ENCODE assay signal across 8 cellular contexts in the genomic region with DNA sequence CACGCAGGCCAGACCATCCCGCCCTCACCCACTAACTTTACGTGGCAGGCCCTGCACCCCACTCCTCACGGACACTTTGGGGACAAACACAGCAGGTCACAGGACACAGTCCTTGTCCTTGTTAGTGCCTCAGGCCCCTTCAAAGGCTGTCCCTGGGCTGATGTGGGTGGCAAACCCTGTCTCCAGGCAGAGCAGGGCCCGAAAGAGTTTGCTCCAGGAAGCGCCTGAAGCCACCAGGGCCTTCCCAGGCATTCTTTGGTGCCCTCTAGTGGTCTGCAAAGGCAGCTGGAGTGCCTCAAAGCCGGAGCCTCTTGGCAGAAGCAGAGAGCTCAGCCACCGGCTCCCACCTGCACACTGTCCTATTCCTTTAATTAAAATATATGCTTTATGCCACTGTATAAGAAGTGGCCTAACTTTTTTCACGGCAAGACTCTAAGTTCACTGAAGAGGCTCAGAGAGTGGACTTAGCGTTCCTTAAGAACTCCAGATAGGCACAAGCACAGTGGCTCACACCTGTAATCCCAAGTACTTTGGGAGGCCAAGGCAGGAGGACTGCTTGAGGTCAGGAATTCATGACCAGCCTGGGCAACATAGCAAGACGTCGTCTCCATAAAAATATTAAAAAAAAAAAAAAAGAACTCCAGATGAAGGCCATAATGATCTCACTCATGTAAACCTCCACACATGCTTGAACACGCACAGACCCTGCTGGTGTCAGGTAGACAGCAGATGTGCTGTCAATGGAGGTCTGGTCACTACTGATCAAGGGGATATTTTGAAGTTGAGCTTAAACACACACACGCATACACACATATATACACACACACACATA. TPM values are rescaled to one million over a fixed set of nuclear protein-coding genes. Genes with fewer than 3 reads are reported as not detected.
A peak's percentile ranks its signal among the peaks of the same experiment; 100 is the strongest.
DNase-seq lines count a peak whose midpoint lies in the region; ATAC-seq and TF ChIP-seq lines count a peak whose summit lies in the region.

No MANE protein-coding gene starts in this region.

- no peak overlapping the region for H3K4me2 ChIP-seq in neural progenitor cell

- ATAC-seq in RWPE2 (ENCODE audit: low read depth) = peak; percentile 42
- no peak for ATAC-seq in GM21381 (IDR thresholded peaks at IDR 0.05; ENCODE audit: unreplicated experiment)

- H3K9me3 Mint-ChIP-seq in neural progenitor cell = no peaks in the 10 kb centered on the region
- H3K9me3 Mint-ChIP-seq in stimulated activated naive CD8-positive, alpha-beta T cell treated with anti-CD3 and anti-CD28 coated beads, Interleukin-15, Interleukin-2, amounts not matched to agents 100 ng/mL and 50 ng/mL, for 24 hours = no peaks in the 10 kb centered on the region

- H3K4me1 Mint-ChIP-seq in neural progenitor cell = no peaks in the 10 kb centered on the region
- peaks cover 30% of the 10 kb centered on the region for H3K4me1 Mint-ChIP-seq in stimulated activated naive CD8-positive, alpha-beta T cell treated with anti-CD3 and anti-CD28 coated beads, Interleukin-15, Interleukin-2, amounts not matched to agents 100 ng/mL and 50 ng/mL, for 24 hours (ENCODE audit: low read depth)

- no peak overlapping the region for H2AFZ ChIP-seq in neural progenitor cell (replicated peaks)

- no peak overlapping the region for H3K9ac ChIP-seq in neural progenitor cell

- no peaks in the 10 kb centered on the region for H3K27me3 ChIP-seq in RWPE2 (ENCODE audit: insufficient read depth, poor library complexity, severe bottlenecking)
- no peaks in the 10 kb centered on the region for H3K27me3 ChIP-seq in neural progenitor cell

- no peaks in the 10 kb centered on the region for H3K9me3 ChIP-seq in RWPE2 (ENCODE audit: severe bottlenecking)
- H3K9me3 ChIP-seq in neural progenitor cell (ENCODE audit: low read depth) = no peaks in the 10 kb centered on the region

- H3K4me3 Mint-ChIP-seq in neural progenitor cell = no peak overlapping the region
- H3K4me3 Mint-ChIP-seq in stimulated activated naive CD8-positive, alpha-beta T cell treated with anti-CD3 and anti-CD28 coated beads, Interleukin-15, Interleukin-2, amounts not matched to agents 100 ng/mL and 50 ng/mL, for 24 hours = no peak overlapping the region

- no peaks in the 10 kb centered on the region for H4K20me1 ChIP-seq in neural progenitor cell (ENCODE audit: low read depth)

- H3K27ac ChIP-seq in RWPE2 (ENCODE audit: poor library complexity, severe bottlenecking) = peak overlapping the region; percentile 91
- H3K27ac ChIP-seq in neural progenitor cell = no peak overlapping the region

- no peak overlapping the region for H3K4me3 ChIP-seq in RWPE2 (ENCODE audit: severe bottlenecking)
- H3K4me3 ChIP-seq in fibroblast of the aortic adventitia (ENCODE audit: low read depth, low read length) = no peak overlapping the region
- no peak overlapping the region for H3K4me3 ChIP-seq in neural progenitor cell

- TF ChIP-seq CTCF in RWPE2 (IDR thresholded peaks at IDR 0.05; ENCODE audit: poor library complexity, severe bottlenecking) (peak; percentile 97), fibroblast of the aortic adventitia (IDR thresholded peaks at IDR 0.05; ENCODE audit: insufficient read depth, low read length) (peak; percentile 97), neural progenitor cell (IDR thresholded peaks at IDR 0.05) (peak; percentile 89)

- H3K4me1 ChIP-seq in RWPE2 (ENCODE audit: insufficient read depth, poor library complexity, severe bottlenecking) = peaks cover 62% of the 10 kb centered on the region
- no peaks in the 10 kb centered on the region for H3K4me1 ChIP-seq in neural progenitor cell

- no peaks in the 10 kb centered on the region for H3K79me2 ChIP-seq in neural progenitor cell (ENCODE audit: low read depth)

- H3F3A ChIP-seq in neural progenitor cell (ENCODE audit: low read depth) = no peaks in the 10 kb centered on the region

- H3K27ac Mint-ChIP-seq in neural progenitor cell = no peak overlapping the region
- H3K27ac Mint-ChIP-seq in stimulated activated naive CD8-positive, alpha-beta T cell treated with anti-CD3 and anti-CD28 coated beads, Interleukin-15, Interleukin-2, amounts not matched to agents 100 ng/mL and 50 ng/mL, for 24 hours = peak overlapping the region; percentile 18

- DNase-seq in DMS 273 treated with DMSO at 0.1 percent for 48 hours (lab: John Stamatoyannopoulos, UW) = peak; percentile 45
- DNase-seq in HuH-7.5 (ENCODE audit: low spot score) = peak; percentile 70
- DNase-seq in RWPE2 (ENCODE audit: low spot score) = no peak
- peak; percentile 66 for DNase-seq in activated T-helper 9 cell treated with anti-CD3 and anti-CD28 coated beads, Interleukin-2, amount 50 U/mL, for 16 hours (ENCODE audit: low read depth)
- peak; percentile 90 for DNase-seq in fibroblast of the aortic adventitia (ENCODE audit: low read depth)
- peak; percentile 87 for DNase-seq in neural progenitor cell (ENCODE audit: low spot score)

- H3K36me3 ChIP-seq in RWPE2 (ENCODE audit: low read depth) (peaks cover 32% of the 10 kb centered on the region), neural progenitor cell (no peaks in the 10 kb centered on the region)

- H3K27me3 Mint-ChIP-seq in neural progenitor cell (ENCODE audit: insufficient read depth, low read depth) = peaks cover 2% of the 10 kb centered on the region
- no peaks in the 10 kb centered on the region for H3K27me3 Mint-ChIP-seq in stimulated activated naive CD8-positive, alpha-beta T cell treated with anti-CD3 and anti-CD28 coated beads, Interleukin-15, Interleukin-2, amounts not matched to agents 100 ng/mL and 50 ng/mL, for 24 hours

- peaks cover 4% of the 10 kb centered on the region for H3K36me3 Mint-ChIP-seq in neural progenitor cell
- H3K36me3 Mint-ChIP-seq in stimulated activated naive CD8-positive, alpha-beta T cell treated with anti-CD3 and anti-CD28 coated beads, Interleukin-15, Interleukin-2, amounts not matched to agents 100 ng/mL and 50 ng/mL, for 24 hours (ENCODE audit: low read depth) = peaks cover 30% of the 10 kb centered on the region

RNA-seq across cellular contexts. Expression of a gene that starts 11.1 kb away (rescaled TPM):
- 38.8 and 74.6 TPM in 2 replicates for total RNA-seq in fibroblast of the aortic adventitia (ENCODE audit: low replicate concordance)
- 19.8 and 31.8 TPM in 2 replicates for total RNA-seq in neural progenitor cell (ENCODE audit: low replicate concordance)

RNA-seq across cellular contexts. Expression of a gene that starts 36.5 kb away (rescaled TPM):
- total RNA-seq in fibroblast of the aortic adventitia (ENCODE audit: low replicate concordance) = 27.8 and 28.1 TPM in 2 replicates
- total RNA-seq in neural progenitor cell (ENCODE audit: low replicate concordance) = 4.7 and 10.4 TPM in 2 replicates

RNA-seq across cellular contexts. Expression of a gene that starts 58.6 kb away (rescaled TPM):
- total RNA-seq in fibroblast of the aortic adventitia (ENCODE audit: low replicate concordance) (302 and 336 TPM in 2 replicates), neural progenitor cell (ENCODE audit: low replicate concordance) (321 and 361 TPM in 2 replicates)
